In genomic region chr10:133239990-133240389, GRCh38 we compare ENCODE assay signal across 32 cellular contexts. TPM values are rescaled to one million over a fixed set of nuclear protein-coding genes. Genes with fewer than 3 reads are reported as not detected.
"Had no signal": no experiment of that assay in that cellular context is flagged by ENCODE, and none has a peak within 500 bp of the region (broad histone marks: within the 10 kb centered on the region; RNA-seq: fewer than 3 reads in every experiment).

No MANE protein-coding gene starts in this region.

- H3K27ac Mint-ChIP-seq: effector memory CD8-positive, alpha-beta T cell; endodermal cell; mesothelial cell of epicardium had no signal

- H3K36me3 ChIP-seq: esophagus squamous epithelium, gastrocnemius medialis, heart right ventricle, left lung, lower lobe of right lung had no signal

- H3K27ac ChIP-seq: coronary artery, dorsolateral prefrontal cortex, epithelial cell of prostate, esophagus squamous epithelium, gastrocnemius medialis, heart right ventricle, left lung, lower lobe of right lung had no signal

- ATAC-seq: effector memory CD8-positive, alpha-beta T cell; esophagus mucosa; gastrocnemius medialis; heart right ventricle; left cardiac atrium; left lung; left ventricle myocardium superior; lower lobe of right lung; mucosa of descending colon had no signal

- H3K4me3 ChIP-seq: coronary artery, dorsolateral prefrontal cortex, esophagus squamous epithelium, gastrocnemius medialis, heart right ventricle, left lung, lower lobe of right lung, mucosa of descending colon had no signal

- H3K4me3 Mint-ChIP-seq: mesothelial cell of epicardium had no signal

- H3K9me3 Mint-ChIP-seq: effector memory CD8-positive, alpha-beta T cell; endodermal cell; mesothelial cell of epicardium; naive B cell had no signal

- DNase-seq: dermis blood vessel endothelial cell; dorsolateral prefrontal cortex; effector CD8-positive, alpha-beta T cell; effector memory CD8-positive, alpha-beta T cell; endodermal cell; erythroblast; esophagus squamous epithelium; foreskin fibroblast; foreskin melanocyte; gastrocnemius medialis; glutamatergic neuron; head of caudate nucleus; heart right ventricle; hippocampal formation; left cardiac atrium; left lung; left ventricle myocardium superior; lower lobe of right lung; mesenchymal stem cell; mucosa of descending colon had no signal

- H3K4me1 ChIP-seq: gastrocnemius medialis had no signal

- H3K36me3 Mint-ChIP-seq: mesothelial cell of epicardium, naive B cell had no signal

- H3K9me3 ChIP-seq: esophagus squamous epithelium, gastrocnemius medialis, heart right ventricle, left lung, lower lobe of right lung, mucosa of descending colon had no signal

RNA-seq across cellular contexts. Expression of gene VENTX, which starts 2.3 kb away (rescaled TPM):
- total RNA-seq: dermis blood vessel endothelial cell, glomerular endothelial cell, kidney epithelial cell, lung microvascular endothelial cell had no signal
- polyA plus RNA-seq: keratinocyte had no signal

RNA-seq across cellular contexts. Expression of gene UTF1, which starts 10.0 kb away (rescaled TPM):
- total RNA-seq: dermis blood vessel endothelial cell, esophagus mucosa, esophagus squamous epithelium, gastrocnemius medialis, glomerular endothelial cell, heart right ventricle, kidney epithelial cell, left cardiac atrium, left lung, left ventricle myocardium superior, lower leg skin, lower lobe of right lung, lung microvascular endothelial cell, mesenteric fat pad, mesothelial cell of epicardium, mucosa of descending colon, myocyte had no signal
- polyA plus RNA-seq: heart right ventricle, keratinocyte had no signal
